23 cellular contexts compared by ENCODE assay signal in the genomic region with DNA sequence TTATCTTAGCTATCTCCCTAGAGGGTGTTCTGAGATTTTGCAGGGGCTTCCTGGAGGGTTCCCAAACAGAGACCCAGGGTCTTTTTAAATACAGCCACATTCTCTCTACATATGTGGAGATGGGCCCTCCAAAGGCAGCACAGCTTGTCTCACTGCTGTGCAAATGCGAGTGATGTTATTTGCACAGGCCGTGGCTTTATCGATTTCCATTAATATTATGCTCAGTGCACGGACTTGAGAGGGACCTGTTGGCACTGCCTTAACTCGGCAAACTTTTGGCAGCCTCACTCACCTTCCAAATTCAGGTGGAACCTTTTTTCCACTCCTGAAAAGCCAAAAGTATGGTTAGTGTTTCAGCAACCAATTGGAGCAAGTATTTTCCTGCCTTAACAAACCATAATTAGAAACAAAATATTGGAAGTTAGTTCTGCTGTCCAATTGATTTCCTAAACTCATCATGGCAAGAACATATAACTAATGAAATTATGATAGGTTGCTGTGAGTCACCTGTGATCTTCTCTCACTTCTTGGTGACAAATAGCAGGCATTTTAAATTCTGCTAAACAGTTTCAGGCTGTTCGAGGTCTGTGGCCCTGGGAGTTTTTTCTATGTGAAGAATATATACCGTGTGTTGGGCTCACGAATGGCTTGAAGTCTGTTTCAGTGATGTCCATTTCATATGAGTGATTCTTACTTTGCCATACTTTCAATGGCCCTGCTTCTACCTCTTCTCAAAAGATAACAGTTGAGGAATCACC. TPM values are rescaled to one million over a fixed set of nuclear protein-coding genes. Genes with fewer than 3 reads are reported as not detected.
A peak's percentile ranks its signal among the peaks of the same experiment; 100 is the strongest.
DNase-seq lines count a peak whose midpoint lies in the region; ATAC-seq, FAIRE-seq and TF ChIP-seq lines count a peak whose summit lies in the region.
"Had no signal": no experiment of that assay in that cellular context is flagged by ENCODE, and none has a peak within 500 bp of the region (broad histone marks: within the 10 kb centered on the region; RNA-seq: fewer than 3 reads in every experiment).

No MANE protein-coding gene starts in this region.

- H3K4me3 Mint-ChIP-seq in activated T-cell treated with anti-CD3 and anti-CD28 coated beads, Interleukin-2, amount 50 U/mL, for 72 hours, result peak overlapping the region; percentile 74 to 80
- peak overlapping the region; percentile 71 for H3K4me3 Mint-ChIP-seq in activated CD8-positive, alpha-beta T cell treated with anti-CD3 and anti-CD28 coated beads, Interleukin-2, amount 10 ng/mL, durations not matched to agents 7 days and 5 days
- peak overlapping the region; percentile 75 to 80 for H3K4me3 Mint-ChIP-seq in stimulated activated naive CD8-positive, alpha-beta T cell treated with anti-CD3 and anti-CD28 coated beads, Interleukin-15, amount 100 ng/mL, for 72 hours

- no peaks in the 10 kb centered on the region for H3K36me3 Mint-ChIP-seq in activated T-cell treated with anti-CD3 and anti-CD28 coated beads, Interleukin-2, amount 50 U/mL, for 72 hours (ENCODE audit: insufficient read depth in 2 of 2)
- H3K36me3 Mint-ChIP-seq in activated CD8-positive, alpha-beta T cell treated with anti-CD3 and anti-CD28 coated beads, Interleukin-2, amount 10 ng/mL, durations not matched to agents 7 days and 5 days (ENCODE audit: low read depth), result peaks cover 2% of the 10 kb centered on the region
- H3K36me3 Mint-ChIP-seq: naive thymus-derived CD8-positive, alpha-beta T cell had no signal

- H4K20me1 ChIP-seq in HepG2 (ENCODE audit: insufficient read depth, low read length), result no peaks in the 10 kb centered on the region

- POLR2A ChIA-PET in activated CD8-positive, alpha-beta T cell treated with anti-CD3 and anti-CD28 coated beads, Interleukin-2, amount 10 ng/mL, durations not matched to agents 7 days and 5 days (lab: Charles Lee), result no interaction called here
- POLR2A ChIA-PET in HepG2 (lab: Yijun Ruan, JAX), result no interaction called here

- H3K27ac ChIP-seq in HepG2 (ENCODE audit: extremely low read length, insufficient read depth, low read length), result no peak overlapping the region
- no peak overlapping the region for H3K27ac ChIP-seq in suprapubic skin
- H3K27ac ChIP-seq: RWPE1, spleen, tibial nerve had no signal

- H3K36me3 ChIP-seq in HepG2 (replicated peaks in 1 of 2; ENCODE audit: control insufficient read depth in 1 of 2, insufficient read depth in 2 of 2, low read length in 2 of 2) (no peaks in the 10 kb centered on the region), suprapubic skin (no peaks in the 10 kb centered on the region)
- H3K36me3 ChIP-seq: spleen, tibial nerve had no signal

- intact Hi-C loops in HepG2 (cut with micrococcal nuclease; ENCODE audit: unreplicated experiment), result loop anchor here (5.0 kb wide), 1 partner anchor 539 kb away; no protein-coding TSS in a partner anchor

- H3K4me3 ChIP-seq in HepG2 (replicated peaks in 1 of 3; ENCODE audit: insufficient read depth in 1 of 3, low read depth in 2 of 3, low read length in 3 of 3) (no peak overlapping the region), suprapubic skin (no peak overlapping the region)
- H3K4me3 ChIP-seq: spleen, tibial nerve had no signal

- TF ChIP-seq POLR2A in HepG2 (IDR thresholded peaks at IDR 0.05; ENCODE audit: insufficient read depth in 1 of 2, low read depth in 2 of 2, low read length in 2 of 2) (no peak), suprapubic skin (IDR thresholded peaks at IDR 0.05) (no peak)

- ATAC-seq in activated T-cell treated with anti-CD3 and anti-CD28 coated beads, Interleukin-2, amount 50 U/mL, for 72 hours (replicated peaks in 1 of 2), result peak; percentile 52 to 72
- no peak for ATAC-seq in activated CD8-positive, alpha-beta T cell treated with anti-CD3 and anti-CD28 coated beads, Interleukin-2, amount 10 ng/mL, durations not matched to agents 7 days and 5 days
- ATAC-seq in HepG2, result peak; percentile 92
- peak; percentile 61 for ATAC-seq in stimulated activated naive CD8-positive, alpha-beta T cell treated with anti-CD3 and anti-CD28 coated beads, Interleukin-15, amount 100 ng/mL, for 72 hours
- ATAC-seq in HG03175 (IDR thresholded peaks at IDR 0.05; ENCODE audit: unreplicated experiment), result no peak

- H3K4me2 ChIP-seq in HepG2 (ENCODE audit: low read depth, low read length), result no peak overlapping the region

- CTCF ChIA-PET in activated CD8-positive, alpha-beta T cell treated with anti-CD3 and anti-CD28 coated beads, Interleukin-2, amount 10 ng/mL, durations not matched to agents 7 days and 5 days (lab: Charles Lee), result interaction anchor here (1.1 to 2.0 kb wide), 3 partner anchors 59 to 406 kb away, joined by 3 to 7 read pairs (median 5); no protein-coding TSS in a partner anchor
- CTCF ChIA-PET in HepG2 (lab: Yijun Ruan, JAX; ENCODE audit: low intra/inter-chr PET ratio, low total read pairs), result no interaction called here

- H2AFZ ChIP-seq in HepG2 (ENCODE audit: low read length), result no peak overlapping the region

- in situ Hi-C loops in HepG2 (cut with HindIII; ENCODE audit: extremely low pct_ligation_motif_present, low pct_unique_long_range_greater_than_20kb), result no loop called here

- H3K27ac Mint-ChIP-seq in activated T-cell treated with anti-CD3 and anti-CD28 coated beads, Interleukin-2, amount 50 U/mL, for 72 hours, result no peak overlapping the region
- H3K27ac Mint-ChIP-seq in activated CD8-positive, alpha-beta T cell treated with anti-CD3 and anti-CD28 coated beads, Interleukin-2, amount 10 ng/mL, durations not matched to agents 7 days and 5 days, result no peak overlapping the region
- H3K27ac Mint-ChIP-seq in stimulated activated naive CD8-positive, alpha-beta T cell treated with anti-CD3 and anti-CD28 coated beads, Interleukin-15, amount 100 ng/mL, for 72 hours, result peak overlapping the region in 1 of 2 donors; percentile 20
- H3K27ac Mint-ChIP-seq: activated CD4-positive, alpha-beta memory T cell treated with anti-CD3 and anti-CD28 coated beads, Interleukin-2, amount 10 ng/mL, durations not matched to agents 7 days and 5 days; naive thymus-derived CD8-positive, alpha-beta T cell had no signal

- H3K9ac ChIP-seq in HepG2 (ENCODE audit: insufficient read depth, low read depth, low read length), result no peak overlapping the region

- H3K27me3 ChIP-seq in HepG2 (ENCODE audit: control insufficient read depth in 1 of 2, insufficient read depth in 2 of 2, low read length in 2 of 2) (no peaks in the 10 kb centered on the region; a peak in 1 of 5 replicates), suprapubic skin (peaks cover 79% of the 10 kb centered on the region)

- TF ChIP-seq CTCF in HepG2 (CRISPR knock-in tag; IDR thresholded peaks at IDR 0.05) (no peak), suprapubic skin (IDR thresholded peaks at IDR 0.05) (no peak)

- no peaks in the 10 kb centered on the region for H3K79me2 ChIP-seq in HepG2 (ENCODE audit: insufficient read depth, low read length)

- TF ChIP-seq RAD21 in HepG2 (CRISPR knock-in tag; IDR thresholded peaks at IDR 0.05), result no peak

- DNase-seq in activated T-cell treated with anti-CD3 and anti-CD28 coated beads, Interleukin-2, amount 50 U/mL, for 72 hours, result no peak
- no peak for DNase-seq in activated T-cell treated with anti-CD3 and anti-CD28 coated beads, Interleukin-2, amount 50 U/mL, for 1 hour
- no peak for DNase-seq in activated CD8-positive, alpha-beta T cell treated with anti-CD3 and anti-CD28 coated beads, Interleukin-2, amount 10 ng/mL, durations not matched to agents 7 days and 5 days
- DNase-seq in HepG2 (ENCODE audit: low spot score), result no peak
- peak in 1 of 2 donors; percentile 16 for DNase-seq in stimulated activated naive CD8-positive, alpha-beta T cell treated with anti-CD3 and anti-CD28 coated beads, Interleukin-15, amount 100 ng/mL, for 72 hours
- no peak for DNase-seq in NOMO-1 (lab: John Stamatoyannopoulos, UW; ENCODE audit: unreplicated experiment in 2 of 2)
- no peak for DNase-seq in suprapubic skin (ENCODE audit: low spot score in 2 of 2)
- DNase-seq: activated CD4-positive, alpha-beta memory T cell treated with anti-CD3 and anti-CD28 coated beads, Interleukin-2, amount 10 ng/mL, durations not matched to agents 7 days and 5 days; activated effector memory CD4-positive, alpha-beta T cell treated with Interleukin-2 at 50 U/mL for 16 hours; aorta; C1 segment of cervical spinal cord; DMS53; foreskin fibroblast; kidney glomerular epithelial cell; mesenchymal stem cell; NCI-H1694; spleen had no signal

- peaks cover 14% of the 10 kb centered on the region for H3K4me1 Mint-ChIP-seq in activated T-cell treated with anti-CD3 and anti-CD28 coated beads, Interleukin-2, amount 50 U/mL, for 72 hours (ENCODE audit: low read depth)
- peaks cover 14% of the 10 kb centered on the region for H3K4me1 Mint-ChIP-seq in activated CD8-positive, alpha-beta T cell treated with anti-CD3 and anti-CD28 coated beads, Interleukin-2, amount 10 ng/mL, durations not matched to agents 7 days and 5 days (ENCODE audit: low read depth)
- peaks cover 16% of the 10 kb centered on the region for H3K4me1 Mint-ChIP-seq in stimulated activated naive CD8-positive, alpha-beta T cell treated with anti-CD3 and anti-CD28 coated beads, Interleukin-15, amount 100 ng/mL, for 72 hours

- H3K27me3 Mint-ChIP-seq in activated T-cell treated with anti-CD3 and anti-CD28 coated beads, Interleukin-2, amount 50 U/mL, for 72 hours (ENCODE audit: low read depth), result peaks cover 66% of the 10 kb centered on the region
- H3K27me3 Mint-ChIP-seq in activated CD8-positive, alpha-beta T cell treated with anti-CD3 and anti-CD28 coated beads, Interleukin-2, amount 10 ng/mL, durations not matched to agents 7 days and 5 days (ENCODE audit: low read depth), result peaks cover 34% of the 10 kb centered on the region
- peaks cover 71% of the 10 kb centered on the region for H3K27me3 Mint-ChIP-seq in stimulated activated naive CD8-positive, alpha-beta T cell treated with anti-CD3 and anti-CD28 coated beads, Interleukin-15, amount 100 ng/mL, for 72 hours

- WGBS in HepG2 (ENCODE audit: low lambda C conversion rate), result 30% methylated on average over 8 of the region's 8 CpGs
- WGBS in suprapubic skin, result 87% methylated on average over 8 of the region's 8 CpGs

- H3K4me1 ChIP-seq in HepG2 (ENCODE audit: insufficient read depth, low read length), result no peaks in the 10 kb centered on the region
- H3K4me1 ChIP-seq in suprapubic skin, result no peaks in the 10 kb centered on the region
- H3K4me1 ChIP-seq: tibial nerve had no signal

- no peaks in the 10 kb centered on the region for H3K9me3 Mint-ChIP-seq in activated T-cell treated with anti-CD3 and anti-CD28 coated beads, Interleukin-2, amount 50 U/mL, for 72 hours
- H3K9me3 Mint-ChIP-seq in activated CD8-positive, alpha-beta T cell treated with anti-CD3 and anti-CD28 coated beads, Interleukin-2, amount 10 ng/mL, durations not matched to agents 7 days and 5 days (ENCODE audit: insufficient read depth), result no peaks in the 10 kb centered on the region
- no peaks in the 10 kb centered on the region for H3K9me3 Mint-ChIP-seq in stimulated activated naive CD8-positive, alpha-beta T cell treated with anti-CD3 and anti-CD28 coated beads, Interleukin-15, amount 100 ng/mL, for 72 hours
- H3K9me3 Mint-ChIP-seq: activated CD4-positive, alpha-beta memory T cell treated with anti-CD3 and anti-CD28 coated beads, Interleukin-2, amount 10 ng/mL, durations not matched to agents 7 days and 5 days; naive thymus-derived CD8-positive, alpha-beta T cell had no signal

- FAIRE-seq in HepG2 (lab: Jason Lieb, UNC), result no peak
- FAIRE-seq: endothelial cell of umbilical vein, HTR-8/SVneo had no signal

- TF ChIP-seq EP300 in HepG2 (IDR thresholded peaks at IDR 0.05; ENCODE audit: low read depth in 2 of 2, low read length in 2 of 2) (no peak), HepG2 (CRISPR knock-in tag; IDR thresholded peaks at IDR 0.05; ENCODE audit: borderline replicate concordance) (no peak), suprapubic skin (IDR thresholded peaks at IDR 0.05) (no peak)

- H3K9me3 ChIP-seq in HepG2 (ENCODE audit: low read length) (no peaks in the 10 kb centered on the region), suprapubic skin (no peaks in the 10 kb centered on the region)
- H3K9me3 ChIP-seq: spleen, tibial nerve had no signal

- BruUV-seq in HepG2 (replicated peaks; lab: Mats Ljungman, UMichigan), result no TSS peak

RNA-seq across cellular contexts. Expression of a gene that starts 10.9 kb away (rescaled TPM):
- under 1 TPM in 1 of 2 donors, not detected in 1; 0.02 TPM for total RNA-seq in activated T-cell treated with anti-CD3 and anti-CD28 coated beads, Interleukin-2, amount 50 U/mL, for 72 hours
- not detected for total RNA-seq in activated CD8-positive, alpha-beta T cell treated with anti-CD3 and anti-CD28 coated beads, Interleukin-2, amount 10 ng/mL, durations not matched to agents 7 days and 5 days
- total RNA-seq in HepG2 (2016; rRNA removed; fragmentation: Illumina TruSeq; extraction: Trizol) (not detected in 2 replicates), suprapubic skin (not detected)
- total RNA-seq in HepG2 (2016; cell fraction: cytosol; rRNA removed; fragmentation: Illumina TruSeq; extraction: Trizol; ENCODE audit: low read depth), result not detected in 2 replicates
- total RNA-seq in HepG2 (2016; cell fraction: insoluble cytoplasmic fraction; rRNA removed; fragmentation: Illumina TruSeq; extraction: Trizol), result not detected in 2 replicates
- total RNA-seq in HepG2 (2016; cell fraction: membrane; rRNA removed; fragmentation: Illumina TruSeq; extraction: Trizol), result not detected in 2 replicates
- total RNA-seq in HepG2 (2016; cell fraction: nucleus; rRNA removed; fragmentation: Illumina TruSeq; extraction: Trizol), result not detected in 2 replicates
- polyA plus RNA-seq in HepG2 (2011; rRNA removed), result not detected in 2 replicates
- polyA plus RNA-seq in HepG2 (2011; cell fraction: cytosol; rRNA removed), result not detected in 2 replicates
- not detected in 2 replicates for polyA plus RNA-seq in HepG2 (2011; cell fraction: nucleus; rRNA removed)
- polyA plus RNA-seq in HepG2 (2012), result not detected in 2 replicates
- polyA plus RNA-seq in HepG2 (2016; cell fraction: cytosol; fragmentation: Illumina TruSeq; extraction: Trizol; ENCODE audit: low read depth), result not detected in 2 replicates
- polyA plus RNA-seq in HepG2 (2016; cell fraction: insoluble cytoplasmic fraction; fragmentation: Illumina TruSeq; extraction: Trizol; ENCODE audit: low read depth), result not detected in 2 replicates
- polyA plus RNA-seq in HepG2 (2016; cell fraction: membrane; fragmentation: Illumina TruSeq; extraction: Trizol; ENCODE audit: low read depth), result not detected in 2 replicates
- not detected in 2 replicates for polyA plus RNA-seq in HepG2 (2016; cell fraction: nucleus; fragmentation: Illumina TruSeq; extraction: Trizol; ENCODE audit: insufficient read depth, low read depth)
- 1.5 TPM in 1 of 2 replicates, not detected in the other for polyA minus RNA-seq in HepG2 (2011; rRNA and poly(A)+ RNA removed; ENCODE audit: low replicate concordance)
- polyA minus RNA-seq in HepG2 (2011; cell fraction: cytosol; rRNA and poly(A)+ RNA removed), result not detected in 2 replicates
- not detected in 2 replicates for polyA minus RNA-seq in HepG2 (2011; cell fraction: nucleus; rRNA and poly(A)+ RNA removed)
- total RNA-seq: activated CD4-positive, alpha-beta memory T cell treated with anti-CD3 and anti-CD28 coated beads, Interleukin-2, amount 10 ng/mL, durations not matched to agents 7 days and 5 days; endothelial cell of umbilical vein; naive thymus-derived CD8-positive, alpha-beta T cell; spleen had no signal
- polyA plus RNA-seq: endothelial cell of umbilical vein; naive thymus-derived CD8-positive, alpha-beta T cell; spleen had no signal

RNA-seq across cellular contexts. Expression of a gene that starts 25.7 kb away (rescaled TPM):
- total RNA-seq in activated T-cell treated with anti-CD3 and anti-CD28 coated beads, Interleukin-2, amount 50 U/mL, for 72 hours, result not detected
- total RNA-seq in activated CD8-positive, alpha-beta T cell treated with anti-CD3 and anti-CD28 coated beads, Interleukin-2, amount 10 ng/mL, durations not matched to agents 7 days and 5 days, result under 1 TPM; 0.68 to 0.97 TPM
- 8.5 and 10.1 TPM in 2 replicates for total RNA-seq in HepG2 (2016; rRNA removed; fragmentation: Illumina TruSeq; extraction: Trizol)
- 28.8 and 32.5 TPM in 2 replicates for total RNA-seq in HepG2 (2016; cell fraction: cytosol; rRNA removed; fragmentation: Illumina TruSeq; extraction: Trizol; ENCODE audit: low read depth)
- 9.8 and 11.1 TPM in 2 replicates for total RNA-seq in HepG2 (2016; cell fraction: insoluble cytoplasmic fraction; rRNA removed; fragmentation: Illumina TruSeq; extraction: Trizol)
- total RNA-seq in HepG2 (2016; cell fraction: membrane; rRNA removed; fragmentation: Illumina TruSeq; extraction: Trizol), result 16.0 and 23.8 TPM in 2 replicates
- total RNA-seq in HepG2 (2016; cell fraction: nucleus; rRNA removed; fragmentation: Illumina TruSeq; extraction: Trizol), result 2.7 and 4.2 TPM in 2 replicates
- 4.7 and 5.8 TPM in 2 replicates for polyA plus RNA-seq in HepG2 (2011; rRNA removed)
- 3.7 and 6.1 TPM in 2 replicates for polyA plus RNA-seq in HepG2 (2011; cell fraction: cytosol; rRNA removed)
- 2.3 and 3.2 TPM in 2 replicates for polyA plus RNA-seq in HepG2 (2011; cell fraction: nucleus; rRNA removed)
- 1.9 and 5.4 TPM in 2 replicates for polyA plus RNA-seq in HepG2 (2012)
- polyA plus RNA-seq in HepG2 (2016; cell fraction: cytosol; fragmentation: Illumina TruSeq; extraction: Trizol; ENCODE audit: low read depth), result 38.1 and 46.8 TPM in 2 replicates
- polyA plus RNA-seq in HepG2 (2016; cell fraction: insoluble cytoplasmic fraction; fragmentation: Illumina TruSeq; extraction: Trizol; ENCODE audit: low read depth), result 9.2 and 12.3 TPM in 2 replicates
- 19.3 and 20.6 TPM in 2 replicates for polyA plus RNA-seq in HepG2 (2016; cell fraction: membrane; fragmentation: Illumina TruSeq; extraction: Trizol; ENCODE audit: low read depth)
- polyA plus RNA-seq in HepG2 (2016; cell fraction: nucleus; fragmentation: Illumina TruSeq; extraction: Trizol; ENCODE audit: insufficient read depth, low read depth), result 5.6 and 7.0 TPM in 2 replicates
- polyA minus RNA-seq in HepG2 (2011; rRNA and poly(A)+ RNA removed; ENCODE audit: low replicate concordance), result 2.6 TPM in 1 of 2 replicates, not detected in the other
- 1.6 and 2.0 TPM in 2 replicates for polyA minus RNA-seq in HepG2 (2011; cell fraction: cytosol; rRNA and poly(A)+ RNA removed)
- 1.2 TPM in 2 replicates for polyA minus RNA-seq in HepG2 (2011; cell fraction: nucleus; rRNA and poly(A)+ RNA removed)
- 10 to 100 TPM in 2 of 4 donors, 1 to 10 TPM in 1, not detected in 1; 1.3 to 11.8 (median 10.3) TPM for total RNA-seq in suprapubic skin
- total RNA-seq: naive thymus-derived CD8-positive, alpha-beta T cell; tibial nerve had no signal

Comparison
In these comparisons a context has a peak if more than half of its experiments do, and no peak if none do; other contexts are left out.
1. ATAC-seq: peak in activated T-cell treated with anti-CD3 and anti-CD28 coated beads, Interleukin-2, amount 50 U/mL, for 72 hours (2 of 2), HepG2 (single experiment) and stimulated activated naive CD8-positive, alpha-beta T cell treated with anti-CD3 and anti-CD28 coated beads, Interleukin-15, amount 100 ng/mL, for 72 hours (single experiment); none in activated CD8-positive, alpha-beta T cell treated with anti-CD3 and anti-CD28 coated beads, Interleukin-2, amount 10 ng/mL, durations not matched to agents 7 days and 5 days (single experiment) and HG03175 (single experiment).
2. Peak in every context shown above with its lines, with median percentiles within 50 percentile points of each other: H3K4me3 Mint-ChIP-seq.